ENCODE assay signal across 8 cellular contexts in the genomic region with DNA sequence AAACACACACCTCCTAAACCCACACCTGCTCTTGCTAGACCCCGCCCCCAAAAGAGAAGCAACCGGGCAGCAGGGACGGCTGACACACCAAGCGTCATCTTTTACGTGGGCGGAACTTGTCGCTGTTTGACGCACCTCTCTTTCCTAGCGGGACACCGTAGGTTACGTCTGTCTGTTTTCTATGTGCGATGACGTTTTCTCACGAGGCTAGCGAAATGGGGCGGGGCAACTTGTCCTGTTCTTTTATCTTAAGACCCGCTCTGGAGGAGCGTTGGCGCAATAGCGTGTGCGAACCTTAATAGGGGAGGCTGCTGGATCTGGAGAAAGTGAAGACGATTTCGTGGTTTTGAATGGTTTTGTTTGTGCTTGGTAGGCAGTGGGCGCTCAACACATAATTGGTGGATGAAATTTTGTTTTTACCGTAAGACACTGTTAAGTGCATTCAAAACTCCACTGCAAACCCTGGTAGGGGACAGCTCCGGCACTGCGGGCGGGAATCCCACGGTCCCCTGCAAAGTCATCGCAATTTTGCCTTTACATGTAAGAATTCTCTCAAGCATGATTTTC. TPM values are rescaled to one million over a fixed set of nuclear protein-coding genes. Genes with fewer than 3 reads are reported as not detected.
A peak's percentile ranks its signal among the peaks of the same experiment; 100 is the strongest.
DNase-seq lines count a peak whose midpoint lies in the region; ATAC-seq and TF ChIP-seq lines count a peak whose summit lies in the region.

No MANE protein-coding gene starts in this region.

- no peaks in the 10 kb centered on the region for H3K4me1 ChIP-seq in BE2C

- H3K9me3 ChIP-seq in BE2C = no peaks in the 10 kb centered on the region

- H3K27me3 ChIP-seq in BE2C = no peaks in the 10 kb centered on the region

- no peaks in the 10 kb centered on the region for H3K36me3 ChIP-seq in BE2C

- TF ChIP-seq CTCF in BE2C (IDR thresholded peaks at IDR 0.05; ENCODE audit: low read depth, low read length) = no peak

- peak; percentile 94 for DNase-seq in BE2C
- DNase-seq in GM19240 (ENCODE audit: insufficient read length, low spot score) = peak; percentile 72
- peak; percentile 97 to 98 for DNase-seq in NCI-H524 (lab: John Stamatoyannopoulos, UW)
- DNase-seq in activated CD4-positive, alpha-beta T cell treated with anti-CD3 and anti-CD28 coated beads, Interleukin-2, amount 50 U/mL, for 1 hour = peak; percentile 93
- DNase-seq in dedifferentiated amniotic fluid mesenchymal stem cell (ENCODE audit: extremely low spot score) = peak; percentile 91
- peak; percentile 99 for DNase-seq in left kidney (ENCODE audit: low read depth, low spot score)
- peak; percentile 97 for DNase-seq in stimulated activated CD4-positive, alpha-beta T cell treated with anti-CD3 and anti-CD28 coated beads, Interleukin-1b, Interleukin-23, amount 100 ng/mL, for 48 hours

- ATAC-seq in HG03457 (IDR thresholded peaks at IDR 0.05; ENCODE audit: unreplicated experiment) = peak; percentile 82

- H3K4me3 ChIP-seq in BE2C (ENCODE audit: low read depth, low read length) = peak overlapping the region; percentile 90

RNA-seq across cellular contexts. Expression of a gene that starts 0.5 kb away (rescaled TPM):
- 12.8 TPM for polyA plus RNA-seq in BE2C (2012; ENCODE audit: insufficient read depth, insufficient read length, low read depth)

RNA-seq across cellular contexts. Expression of a gene that starts 44.2 kb away (rescaled TPM):
- 0.49 TPM for polyA plus RNA-seq in BE2C (2012; ENCODE audit: insufficient read depth, insufficient read length, low read depth)

RNA-seq across cellular contexts. Expression of a gene that starts 49.7 kb away (rescaled TPM):
- polyA plus RNA-seq in BE2C (2012; ENCODE audit: insufficient read depth, insufficient read length, low read depth) = not detected

Comparison
In these comparisons a context has a peak if more than half of its experiments do, and no peak if none do; other contexts are left out.
1. Peak in every context shown above with its lines: DNase-seq, ATAC-seq and H3K4me3 ChIP-seq.